Comparison of ENCODE assay signal across 15 cellular contexts in genomic region chr2:96090181-96090500, GRCh38. TPM values are rescaled to one million over a fixed set of nuclear protein-coding genes. Genes with fewer than 3 reads are reported as not detected.
DNase-seq lines count a peak whose midpoint lies in the region; ATAC-seq and TF ChIP-seq lines count a peak whose summit lies in the region.
"Had no signal": no experiment of that assay in that cellular context is flagged by ENCODE, and none has a peak within 500 bp of the region (broad histone marks: within the 10 kb centered on the region; RNA-seq: fewer than 3 reads in every experiment).

No MANE protein-coding gene starts in this region.

- TF ChIP-seq CTCF in colonic mucosa (IDR thresholded peaks at IDR 0.05), result no peak
- no peak for TF ChIP-seq CTCF in spleen (IDR thresholded peaks at IDR 0.05 in 8 of 11, conservative IDR thresholded peaks at IDR 0.05 in 3 of 11)
- TF ChIP-seq CTCF in transverse colon (IDR thresholded peaks at IDR 0.05), result no peak

- DNase-seq in colonic mucosa, result peak; percentile 16
- DNase-seq in inferior parietal cortex (ENCODE audit: extremely low spot score), result peak; percentile 13
- peak; percentile 35 for DNase-seq in spleen
- DNase-seq in transverse colon, result no peak
- no peak for DNase-seq in activated naive CD4-positive, alpha-beta T cell treated with anti-CD3 and anti-CD28 coated beads, Interleukin-2, amount 50 U/mL, for 72 hours (ENCODE audit: low spot score in 2 of 2)
- DNase-seq: DMS153; erythroblast; stimulated activated CD4-positive, alpha-beta T cell treated with anti-CD3 and anti-CD28 coated beads, Interleukin-4, amount 100 ng/mL, for 4 hours had no signal

- no peaks in the 10 kb centered on the region for H3K36me3 Mint-ChIP-seq in activated naive CD4-positive, alpha-beta T cell treated with anti-CD3 and anti-CD28 coated beads, Interleukin-2, amount 50 U/mL, for 72 hours
- H3K36me3 Mint-ChIP-seq: naive thymus-derived CD8-positive, alpha-beta T cell had no signal

- H3K36me3 ChIP-seq in HUES64 (ENCODE audit: insufficient read depth, low read length) (no peaks in the 10 kb centered on the region), colonic mucosa (no peaks in the 10 kb centered on the region), spleen (no peaks in the 10 kb centered on the region), transverse colon (no peaks in the 10 kb centered on the region)
- H3K36me3 ChIP-seq: left lung, SJSA1, uterus had no signal

- H3K9me3 ChIP-seq in HUES64 (ENCODE audit: insufficient read depth, low read depth, low read length), result no peaks in the 10 kb centered on the region
- no peaks in the 10 kb centered on the region for H3K9me3 ChIP-seq in colonic mucosa
- no peaks in the 10 kb centered on the region for H3K9me3 ChIP-seq in spleen
- no peaks in the 10 kb centered on the region for H3K9me3 ChIP-seq in transverse colon
- H3K9me3 ChIP-seq: left lung, SJSA1, uterus had no signal

- 87% methylated on average over 7 of the region's 7 CpGs for WGBS in HUES64
- 84 to 93% (median 88%) methylated on average over 7 of the region's 7 CpGs for WGBS in spleen, 5 donors
- WGBS in transverse colon (ENCODE audit: low coverage in 1 of 2), 2 donors, result 89% methylated on average over 7 of the region's 7 CpGs; no CpG with 5 or more reads in 1 of the 2 donors

- intact Hi-C loops in colonic mucosa (cut with DNase I) (no loop called here), spleen (cut with DNase I; ENCODE audit: low total_unique reads) (no loop called here), transverse colon (cut with DNase I; ENCODE audit: low total_unique reads) (no loop called here)

- H3K4me3 ChIP-seq in HUES64 (ENCODE audit: low read length), result no peak overlapping the region
- H3K4me3 ChIP-seq in colonic mucosa, result no peak overlapping the region
- no peak overlapping the region for H3K4me3 ChIP-seq in spleen
- H3K4me3 ChIP-seq in transverse colon, result no peak overlapping the region
- H3K4me3 ChIP-seq: left lung, SJSA1, uterus had no signal

- TF ChIP-seq POLR2A in spleen (IDR thresholded peaks at IDR 0.05) (no peak), transverse colon (IDR thresholded peaks at IDR 0.05) (no peak)

- no peak overlapping the region for H3K27ac Mint-ChIP-seq in activated naive CD4-positive, alpha-beta T cell treated with anti-CD3 and anti-CD28 coated beads, Interleukin-2, amount 50 U/mL, for 72 hours

- in situ Hi-C loops in transverse colon (cut with MboI; ENCODE audit: low pct_ligation_motif_present in 1 of 4, low pct_unique_long_range_greater_than_20kb in 1 of 4, low sequenced_read_pairs in 3 of 4), result no loop called here

- no peak overlapping the region for H3K27ac ChIP-seq in HUES64 (ENCODE audit: low read depth, low read length)
- H3K27ac ChIP-seq in colonic mucosa, result no peak overlapping the region
- H3K27ac ChIP-seq in spleen, result no peak overlapping the region
- no peak overlapping the region for H3K27ac ChIP-seq in transverse colon
- H3K27ac ChIP-seq: left lung, SJSA1, uterus had no signal

- no peak for TF ChIP-seq EP300 in transverse colon (IDR thresholded peaks at IDR 0.05; ENCODE audit: low read depth)

- no peaks in the 10 kb centered on the region for H3K9me3 Mint-ChIP-seq in activated naive CD4-positive, alpha-beta T cell treated with anti-CD3 and anti-CD28 coated beads, Interleukin-2, amount 50 U/mL, for 72 hours

- no peaks in the 10 kb centered on the region for H3K27me3 ChIP-seq in HUES64 (ENCODE audit: insufficient read depth, low read length)
- no peaks in the 10 kb centered on the region for H3K27me3 ChIP-seq in colonic mucosa
- H3K27me3 ChIP-seq in spleen (replicated peaks in 1 of 7), result no peaks in the 10 kb centered on the region
- H3K27me3 ChIP-seq in transverse colon, result no peaks in the 10 kb centered on the region
- H3K27me3 ChIP-seq: uterus had no signal

- H3K9ac ChIP-seq in HUES64 (ENCODE audit: low read depth, low read length), result 0 out of 2 replicates have a peak overlapping the region, but pooled peaks have one; percentile 4
- no peak overlapping the region for H3K9ac ChIP-seq in colonic mucosa (ENCODE audit: low read depth in 2 of 2, low read length in 2 of 2)

- H3K4me1 ChIP-seq in HUES64 (ENCODE audit: insufficient read depth, low read length), result peaks cover 11% of the 10 kb centered on the region
- H3K4me1 ChIP-seq in colonic mucosa, result peaks cover 7% of the 10 kb centered on the region
- peaks cover 0 to 40% (median 15%) of the 10 kb centered on the region in 6 donors for H3K4me1 ChIP-seq in spleen
- H3K4me1 ChIP-seq in transverse colon, result peaks cover 6 to 19% (median 9%) of the 10 kb centered on the region in 4 donors
- H3K4me1 ChIP-seq: left lung, SJSA1, uterus had no signal

- ATAC-seq in HG02970 (IDR thresholded peaks at IDR 0.05; ENCODE audit: low FRiP score, unreplicated experiment), result no peak
- ATAC-seq in activated naive CD4-positive, alpha-beta T cell treated with anti-CD3 and anti-CD28 coated beads, Interleukin-2, amount 50 U/mL, for 72 hours, result no peak
- ATAC-seq: naive thymus-derived CD8-positive, alpha-beta T cell had no signal

RNA-seq across cellular contexts. Expression of gene ADRA2B, which starts 26.2 kb away (rescaled TPM):
- 1.5 TPM for polyA plus RNA-seq in HUES64 (2013, experiment 1 of 2)
- polyA plus RNA-seq in HUES64 (2013, experiment 2 of 2), result 2.5 TPM
- total RNA-seq in colonic mucosa (under 1 TPM; 0.54 to 0.90 TPM), spleen (10 to 100 TPM in 3 of 7 donors, 1 to 10 TPM in 4; 3.1 to 14.2 (median 9.0) TPM), transverse colon (under 1 TPM in 2 of 4 donors, not detected in 2; 0.27 to 0.32 TPM)
- polyA plus RNA-seq in spleen, result 1 to 10 TPM; 1.8 to 4.2 (median 1.8) TPM
- under 1 TPM; 0.47 to 0.61 TPM for total RNA-seq in activated naive CD4-positive, alpha-beta T cell treated with anti-CD3 and anti-CD28 coated beads, Interleukin-2, amount 50 U/mL, for 72 hours
- total RNA-seq: SJSA1 had no signal
- polyA plus RNA-seq: BJ; naive thymus-derived CD8-positive, alpha-beta T cell had no signal

RNA-seq across cellular contexts. Expression of gene ASTL, which starts 48.2 kb away (rescaled TPM):
- not detected for polyA plus RNA-seq in HUES64 (2013, experiment 1 of 2)
- polyA plus RNA-seq in HUES64 (2013, experiment 2 of 2), result not detected
- total RNA-seq in colonic mucosa (under 1 TPM in 1 of 2 donors, not detected in 1; 0.82 TPM), spleen (1 to 10 TPM in 2 of 7 donors, under 1 TPM in 4, not detected in 1; 0.49 to 2.2 (median 0.72) TPM), transverse colon (under 1 TPM in 1 of 4 donors, not detected in 3; 0.95 TPM)
- under 1 TPM; 0.24 to 0.33 (median 0.29) TPM for polyA plus RNA-seq in spleen
- 1 to 10 TPM in 1 of 2 donors, under 1 TPM in 1; 0.82 to 3.4 TPM for total RNA-seq in activated naive CD4-positive, alpha-beta T cell treated with anti-CD3 and anti-CD28 coated beads, Interleukin-2, amount 50 U/mL, for 72 hours
- total RNA-seq: left lung, SJSA1, uterus had no signal
- polyA plus RNA-seq: BJ had no signal

RNA-seq across cellular contexts. Expression of gene DUSP2, which starts 55.1 kb away (rescaled TPM):
- 3.9 TPM for polyA plus RNA-seq in HUES64 (2013, experiment 1 of 2)
- polyA plus RNA-seq in HUES64 (2013, experiment 2 of 2), result 2.8 TPM
- 1 to 10 TPM; 1.6 to 5.1 TPM for total RNA-seq in colonic mucosa
- 10 to 100 TPM; 27.2 to 88.0 (median 45.0) TPM for total RNA-seq in spleen
- polyA plus RNA-seq in spleen, result 10 to 100 TPM; 24.2 to 60.8 (median 47.6) TPM
- total RNA-seq in transverse colon, result 10 to 100 TPM in 1 of 4 donors, 1 to 10 TPM in 2, not detected in 1; 1.6 to 25.1 (median 9.1) TPM
- total RNA-seq in activated naive CD4-positive, alpha-beta T cell treated with anti-CD3 and anti-CD28 coated beads, Interleukin-2, amount 50 U/mL, for 72 hours, result 100 to 1,000 TPM; 202 to 218 TPM

RNA-seq across cellular contexts. Expression of gene GPAT2, which starts 55.4 kb away (rescaled TPM):
- not detected for polyA plus RNA-seq in HUES64 (2013, experiment 1 of 2)
- polyA plus RNA-seq in HUES64 (2013, experiment 2 of 2), result 0.13 TPM
- total RNA-seq in colonic mucosa (1 to 10 TPM; 2.4 to 6.6 TPM), spleen (10 to 100 TPM in 2 of 7 donors, 1 to 10 TPM in 5; 3.7 to 12.5 (median 8.8) TPM), transverse colon (1 to 10 TPM; 1.4 to 3.7 (median 2.7) TPM)
- polyA plus RNA-seq in spleen, result 1 to 10 TPM; 3.9 to 5.0 (median 4.7) TPM
- 10 to 100 TPM in 1 of 2 donors, 1 to 10 TPM in 1; 4.7 to 19.8 TPM for total RNA-seq in activated naive CD4-positive, alpha-beta T cell treated with anti-CD3 and anti-CD28 coated beads, Interleukin-2, amount 50 U/mL, for 72 hours
- total RNA-seq: SJSA1 had no signal

Comparison
In these comparisons a context has a peak if more than half of its experiments do, and no peak if none do; other contexts are left out.
1. DNase-seq: peak in colonic mucosa (single experiment), inferior parietal cortex (single experiment) and spleen (single experiment); none in transverse colon (single experiment) and activated naive CD4-positive, alpha-beta T cell treated with anti-CD3 and anti-CD28 coated beads, Interleukin-2, amount 50 U/mL, for 72 hours (0 of 2).